ENCODE assay signal across 9 cellular contexts in the genomic region with DNA sequence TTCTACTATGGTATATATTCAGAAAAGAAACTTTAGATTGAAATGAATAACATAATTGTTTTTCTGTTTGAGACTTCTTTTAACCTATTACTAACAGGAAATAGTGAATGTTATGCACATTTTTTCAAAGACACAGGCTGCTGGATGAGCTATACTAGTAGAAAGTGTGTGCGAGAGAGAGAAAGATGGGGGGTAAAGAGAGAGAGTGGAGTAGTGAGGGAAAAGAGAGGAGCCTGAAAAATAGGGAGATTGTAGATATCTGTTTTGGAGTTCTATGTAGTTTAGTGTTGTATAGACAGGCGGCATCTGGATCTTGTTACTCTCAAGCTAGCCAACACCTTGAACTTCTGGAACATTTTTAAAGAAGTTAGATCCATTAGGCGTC. TPM values are rescaled to one million over a fixed set of nuclear protein-coding genes. Genes with fewer than 3 reads are reported as not detected.
DNase-seq lines count a peak whose midpoint lies in the region; FAIRE-seq and TF ChIP-seq lines count a peak whose summit lies in the region.
"Had no signal": no experiment of that assay in that cellular context is flagged by ENCODE, and none has a peak within 500 bp of the region (broad histone marks: within the 10 kb centered on the region; RNA-seq: fewer than 3 reads in every experiment).

No MANE protein-coding gene starts in this region.

- H3K27ac ChIP-seq in transverse colon: peak overlapping the region; percentile 78 to 87 (median 80)

- peak overlapping the region; percentile 18 to 49 (median 35) for H3K4me3 ChIP-seq in transverse colon

- peak overlapping the region; percentile 19 for H3K4me3 Mint-ChIP-seq in activated naive CD4-positive, alpha-beta T cell treated with anti-CD3 and anti-CD28 coated beads for 36 hours

- no peaks in the 10 kb centered on the region for H3K27me3 ChIP-seq in transverse colon

- no peaks in the 10 kb centered on the region for H3K9me3 ChIP-seq in transverse colon

- peak overlapping the region; percentile 62 for H3K27ac Mint-ChIP-seq in activated naive CD4-positive, alpha-beta T cell treated with anti-CD3 and anti-CD28 coated beads for 36 hours

- H3K36me3 Mint-ChIP-seq in activated naive CD4-positive, alpha-beta T cell treated with anti-CD3 and anti-CD28 coated beads for 36 hours (ENCODE audit: low read depth): no peaks in the 10 kb centered on the region

- no peak for TF ChIP-seq CTCF in transverse colon (IDR thresholded peaks at IDR 0.05)
- no peak for TF ChIP-seq CTCF in D721Med (IDR thresholded peaks at IDR 0.05; ENCODE audit: insufficient read depth, missing control alignments)

- H3K9me3 Mint-ChIP-seq in activated naive CD4-positive, alpha-beta T cell treated with anti-CD3 and anti-CD28 coated beads for 36 hours: no peaks in the 10 kb centered on the region

- DNase-seq in activated naive CD4-positive, alpha-beta T cell treated with anti-CD3 and anti-CD28 coated beads for 36 hours: no peak
- no peak for DNase-seq in activated naive CD4-positive, alpha-beta T cell treated with anti-CD3 and anti-CD28 coated beads, Interleukin-2, amount 50 U/mL, for 16 hours
- DNase-seq in amniotic epithelial cell (ENCODE audit: low read depth) (peak; percentile 33), left kidney (ENCODE audit: low read depth, low spot score) (peak; percentile 31), transverse colon (no peak), D721Med (ENCODE audit: insufficient read length, low spot score) (no peak), DMS53 (lab: John Stamatoyannopoulos, UW) (no peak)
- DNase-seq in stimulated activated CD4-positive, alpha-beta T cell treated with anti-CD3 and anti-CD28 coated beads, Interleukin-12 subunit alpha, Interleukin-12 subunit beta, amount 100 ng/mL, for 4 hours: no peak
- DNase-seq: NCI-H1930 had no signal

- H3K4me1 Mint-ChIP-seq in activated naive CD4-positive, alpha-beta T cell treated with anti-CD3 and anti-CD28 coated beads for 36 hours (ENCODE audit: low read depth): peaks cover 37% of the 10 kb centered on the region

- intact Hi-C loops in activated naive CD4-positive, alpha-beta T cell treated with anti-CD3 and anti-CD28 coated beads for 36 hours (cut with micrococcal nuclease): loop anchor here (1.0 to 5.0 kb wide), 8 partner anchors 38 to 404 kb away; no protein-coding TSS in a partner anchor
- intact Hi-C loops in transverse colon (cut with DNase I; ENCODE audit: low total_unique reads): no loop called here

- 50 to 58% methylated on average over 3 of the region's 3 CpGs for WGBS in transverse colon (ENCODE audit: low coverage in 1 of 2), 2 donors

- H3K36me3 ChIP-seq in transverse colon: no peaks in the 10 kb centered on the region

- H3K27me3 Mint-ChIP-seq in activated naive CD4-positive, alpha-beta T cell treated with anti-CD3 and anti-CD28 coated beads for 36 hours (ENCODE audit: low read depth): peaks cover 26% of the 10 kb centered on the region

- H3K4me1 ChIP-seq in transverse colon: peaks cover 0 to 6% (median 2%) of the 10 kb centered on the region in 4 donors

- no peak for TF ChIP-seq POLR2A in transverse colon (IDR thresholded peaks at IDR 0.05)

- no peak for TF ChIP-seq EP300 in transverse colon (IDR thresholded peaks at IDR 0.05; ENCODE audit: low read depth)

- in situ Hi-C loops in transverse colon (cut with MboI; ENCODE audit: low pct_ligation_motif_present in 1 of 4, low pct_unique_long_range_greater_than_20kb in 1 of 4, low sequenced_read_pairs in 3 of 4): loop anchor here in 1 of 4 donors (25.0 kb wide), 1 partner anchor 479 kb away; no protein-coding TSS in a partner anchor

- FAIRE-seq in D721Med (lab: Jason Lieb, UNC): no peak

- CTCF ChIA-PET in activated naive CD4-positive, alpha-beta T cell treated with anti-CD3 and anti-CD28 coated beads for 36 hours (lab: Charles Lee): no interaction called here

RNA-seq across cellular contexts. Expression of a gene that starts 2.4 kb away (rescaled TPM):
- total RNA-seq in activated naive CD4-positive, alpha-beta T cell treated with anti-CD3 and anti-CD28 coated beads for 36 hours: 1 to 10 TPM in 1 of 2 experiments, under 1 TPM in 1; 0.84 to 1.1 TPM
- total RNA-seq in transverse colon: 10 to 100 TPM in 3 of 4 donors, 1 to 10 TPM in 1; 3.8 to 18.7 (median 14.6) TPM

Comparison
In these comparisons a context has a peak if more than half of its experiments do, and no peak if none do; other contexts are left out.
1. DNase-seq: peak in amniotic epithelial cell (single experiment) and left kidney (single experiment); none in activated naive CD4-positive, alpha-beta T cell treated with anti-CD3 and anti-CD28 coated beads for 36 hours (single experiment), activated naive CD4-positive, alpha-beta T cell treated with anti-CD3 and anti-CD28 coated beads, Interleukin-2, amount 50 U/mL, for 16 hours (single experiment), transverse colon (single experiment), D721Med (single experiment), DMS53 (single experiment) and stimulated activated CD4-positive, alpha-beta T cell treated with anti-CD3 and anti-CD28 coated beads, Interleukin-12 subunit alpha, Interleukin-12 subunit beta, amount 100 ng/mL, for 4 hours (single experiment).